In genomic region chr14:88005978-88006851, GRCh38 we compare ENCODE assay signal across 1 cellular context.
TF ChIP-seq lines count a peak whose summit lies in the region.

No MANE protein-coding gene starts in this region.

TF ChIP-seq in GM23338, 12 proteins besides CTCF, POLR2A, EP300 and RAD21 (continued from another document):
- TF ChIP-seq ZNF462 (CRISPR knock-in tag; IDR thresholded peaks at IDR 0.05) (no peak), STAT1 (IDR thresholded peaks at IDR 0.05; ENCODE audit: unreplicated experiment) (no peak), POLR2AphosphoS5 (IDR thresholded peaks at IDR 0.05; ENCODE audit: low read depth) (no peak), CREB1 (CRISPR knock-in tag; IDR thresholded peaks at IDR 0.05; ENCODE audit: low read depth) (no peak), ZNF114 (CRISPR knock-in tag; IDR thresholded peaks at IDR 0.05) (no peak), NANOG (IDR thresholded peaks at IDR 0.05; ENCODE audit: borderline replicate concordance) (no peak), JUNB (IDR thresholded peaks at IDR 0.05; ENCODE audit: unreplicated experiment) (no peak), ETS1 (IDR thresholded peaks at IDR 0.05) (no peak), ZNF331 (CRISPR knock-in tag; IDR thresholded peaks at IDR 0.05; ENCODE audit: low read depth) (no peak), EZH2phosphoT487 (IDR thresholded peaks at IDR 0.05; ENCODE audit: unreplicated experiment) (no peak)
